Comparison of ENCODE assay signal across 1 cellular context in genomic region chr1:67430358-67431155, GRCh38.
TF ChIP-seq lines count a peak whose summit lies in the region.

Gene SERBP1, minus strand, starts transcription at chr1:67430402. Its CDS starts 102 bp downstream, at chr1:67430300.

TF ChIP-seq in K562, 482 proteins besides CTCF, POLR2A, EP300 and RAD21 (continued from another document and continues in another):
- TF ChIP-seq GMEB1 (CRISPR knock-in tag; IDR thresholded peaks at IDR 0.05) = peak; percentile 65
- no peak for TF ChIP-seq MIER1 (IDR thresholded peaks at IDR 0.05; ENCODE audit: low read depth)
- TF ChIP-seq FOXP4 (CRISPR knock-in tag; IDR thresholded peaks at IDR 0.05; ENCODE audit: borderline replicate concordance) = peak; percentile 87; the same call in 1 of the 2 replicates
- TF ChIP-seq ZNF23 (CRISPR knock-in tag; IDR thresholded peaks at IDR 0.05) = no peak
- TF ChIP-seq ZNF124 (CRISPR knock-in tag; IDR thresholded peaks at IDR 0.05) = no peak
- TF ChIP-seq HNRNPH1 (optimal IDR thresholded peaks at IDR 0.05; ENCODE audit: low read depth, low read length) = no peak
- no peak for TF ChIP-seq OTX1 (CRISPR knock-in tag; IDR thresholded peaks at IDR 0.05)
- TF ChIP-seq MXD1 (CRISPR knock-in tag; IDR thresholded peaks at IDR 0.05; ENCODE audit: borderline replicate concordance, poor library complexity, severe bottlenecking) = no peak
- TF ChIP-seq ZMIZ1 (IDR thresholded peaks at IDR 0.05; ENCODE audit: low read depth in 2 of 2, low read length in 2 of 2) = no peak; a peak in 1 of 4 replicates
- TF ChIP-seq NR2C2 (CRISPR knock-in tag; IDR thresholded peaks at IDR 0.05) = peak; percentile 83
- TF ChIP-seq NR2C2 (tag; IDR thresholded peaks at IDR 0.05) = peak; percentile 91
- peak in 1 of 2 experiments; percentile 68; a peak in 2 of 4 replicates for TF ChIP-seq UBTF (IDR thresholded peaks at IDR 0.05; ENCODE audit: borderline replicate concordance in 1 of 2, low read depth in 2 of 2, low read length in 2 of 2)
- no peak for TF ChIP-seq SMARCB1 (IDR thresholded peaks at IDR 0.05; ENCODE audit: insufficient read length, low read depth)
- TF ChIP-seq CBFA2T2 (conservative IDR thresholded peaks at IDR 0.05) = no peak; the same call in 1 of the 2 replicates
- peak; percentile 97 for TF ChIP-seq ZBTB7A (IDR thresholded peaks at IDR 0.05; ENCODE audit: borderline replicate concordance, control insufficient read depth, low read depth, low read length)
- peak; percentile 87 for TF ChIP-seq E2F1 (CRISPR knock-in tag; IDR thresholded peaks at IDR 0.05)
- no peak for TF ChIP-seq NR1H2 (CRISPR knock-in tag; IDR thresholded peaks at IDR 0.05)
- peak; percentile 100 for TF ChIP-seq NFRKB (IDR thresholded peaks at IDR 0.05; ENCODE audit: low read depth)
- no peak for TF ChIP-seq PREB (CRISPR knock-in tag; IDR thresholded peaks at IDR 0.05)
- peak in 1 of 2 experiments; percentile 46; a peak in 1 of 3 replicates for TF ChIP-seq CBX3 (IDR thresholded peaks at IDR 0.05; ENCODE audit: borderline replicate concordance in 1 of 2, low read length in 2 of 2)
- no peak for TF ChIP-seq MAFK (IDR thresholded peaks at IDR 0.05; ENCODE audit: low read length)
- TF ChIP-seq DDX20 (tag; IDR thresholded peaks at IDR 0.05; ENCODE audit: low read depth) = no peak
- peak; percentile 96 for TF ChIP-seq GABPA (tag; conservative IDR thresholded peaks at IDR 0.05; ENCODE audit: low read depth)
- TF ChIP-seq ZNF695 (CRISPR knock-in tag; IDR thresholded peaks at IDR 0.05) = no peak
- TF ChIP-seq PML (IDR thresholded peaks at IDR 0.05; ENCODE audit: low read length) = peak; percentile 64; the same call in 1 of the 2 replicates
- 0 out of 2 replicates have a peak, but pooled peaks have one; percentile 56 for TF ChIP-seq ZNF589 (CRISPR knock-in tag; IDR thresholded peaks at IDR 0.05; ENCODE audit: low read depth)
- no peak for TF ChIP-seq PTRF (tag; IDR thresholded peaks at IDR 0.05)
- peak; percentile 89 for TF ChIP-seq MXI1 (IDR thresholded peaks at IDR 0.05; ENCODE audit: low read depth, low read length)
- TF ChIP-seq CBX5 (IDR thresholded peaks at IDR 0.05; ENCODE audit: borderline replicate concordance, low read depth) = peak; percentile 29; the same call in 1 of the 2 replicates
- TF ChIP-seq CEBPG (CRISPR knock-in tag; IDR thresholded peaks at IDR 0.05) = no peak
- no peak for TF ChIP-seq CEBPG (tag; conservative IDR thresholded peaks at IDR 0.05 in 1 of 2, IDR thresholded peaks at IDR 0.05 in 1 of 2)
- no peak for TF ChIP-seq NFE2 (IDR thresholded peaks at IDR 0.05; ENCODE audit: low read depth)
- no peak for TF ChIP-seq MAFG (tag; conservative IDR thresholded peaks at IDR 0.05)
- TF ChIP-seq HINFP (tag; conservative IDR thresholded peaks at IDR 0.05; ENCODE audit: low read depth) = no peak
- peak; percentile 77 for TF ChIP-seq SMAD4 (CRISPR knock-in tag; conservative IDR thresholded peaks at IDR 0.05)
- no peak for TF ChIP-seq HBP1 (CRISPR knock-in tag; IDR thresholded peaks at IDR 0.05)
- no peak for TF ChIP-seq SMC3 (conservative IDR thresholded peaks at IDR 0.05; ENCODE audit: insufficient read depth, low read depth, low read length)
- TF ChIP-seq MITF (IDR thresholded peaks at IDR 0.05) = peak; percentile 17; the same call in 1 of the 2 replicates
- no peak for TF ChIP-seq ARID3B (CRISPR knock-in tag; IDR thresholded peaks at IDR 0.05; ENCODE audit: borderline replicate concordance)
